8 cellular contexts compared by ENCODE assay signal in the genomic region with DNA sequence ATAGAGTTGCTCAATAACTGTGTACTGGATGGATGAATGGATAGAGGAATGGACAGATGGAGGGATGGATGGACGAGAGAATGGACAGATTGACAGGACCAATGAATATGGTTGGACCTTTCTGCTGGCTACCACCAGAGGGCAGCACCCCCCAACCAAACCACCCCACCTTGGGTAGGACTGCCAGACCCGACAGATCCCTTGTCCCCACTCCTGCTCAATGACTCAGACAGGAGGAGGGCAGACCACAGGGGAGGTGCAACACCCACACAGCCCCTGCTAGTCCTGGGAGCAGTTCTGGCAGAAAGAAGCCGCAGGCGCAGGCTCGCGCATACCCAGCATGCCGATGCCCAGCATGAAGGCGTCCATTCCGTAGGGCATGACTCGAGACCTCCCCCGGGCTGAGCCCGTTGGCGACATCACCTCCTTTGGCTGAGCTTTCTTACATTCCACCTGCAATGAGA. TPM values are rescaled to one million over a fixed set of nuclear protein-coding genes. Genes with fewer than 3 reads are reported as not detected.
A peak's percentile ranks its signal among the peaks of the same experiment; 100 is the strongest.
DNase-seq lines count a peak whose midpoint lies in the region; ATAC-seq and TF ChIP-seq lines count a peak whose summit lies in the region.

No MANE protein-coding gene starts in this region.

- no peak overlapping the region for H3K27ac ChIP-seq in testis

- H3K36me3 ChIP-seq in testis (ENCODE audit: low read depth, missing control alignments), result no peaks in the 10 kb centered on the region

- peak overlapping the region; percentile 26 for H3K4me3 Mint-ChIP-seq in osteocyte (ENCODE audit: unreplicated experiment)

- H3K27me3 ChIP-seq in testis, result no peaks in the 10 kb centered on the region

- no peaks in the 10 kb centered on the region for H3K27me3 Mint-ChIP-seq in osteocyte (ENCODE audit: unreplicated experiment)

- DNase-seq in DMS79 treated with DMSO at 0.1 percent for 48 hours (lab: John Stamatoyannopoulos, UW) (peak; percentile 46), KG1 (lab: John Stamatoyannopoulos, UW) (peak; percentile 9), SIG-M5 (lab: John Stamatoyannopoulos, UW) (peak; percentile 12), foreskin melanocyte (peak; percentile 53), osteocyte (ENCODE audit: extremely low spot score, unreplicated experiment) (peak; percentile 94), testis (peak; percentile 77)
- DNase-seq in activated effector memory CD4-positive, alpha-beta T cell treated with Interleukin-2 at 50 U/mL for 16 hours, result peak; percentile 52

- TF ChIP-seq CTCF in osteocyte (IDR thresholded peaks at IDR 0.05) (peak; percentile 91), testis (IDR thresholded peaks at IDR 0.05) (peak; percentile 82 to 90 (median 84))

- 33 to 46% methylated on average over 13 of the region's 13 CpGs for WGBS in testis, 2 donors

- peaks cover 5% of the 10 kb centered on the region for H3K4me1 ChIP-seq in testis

- H3K36me3 Mint-ChIP-seq in osteocyte (ENCODE audit: unreplicated experiment), result no peaks in the 10 kb centered on the region

- no peaks in the 10 kb centered on the region for H3K9me3 Mint-ChIP-seq in osteocyte (ENCODE audit: unreplicated experiment)

- no peak for ATAC-seq in GM18868 (IDR thresholded peaks at IDR 0.05; ENCODE audit: unreplicated experiment)

- intact Hi-C loops in testis (cut with DNase I; ENCODE audit: low total_unique reads), result no loop called here

- H3K9me3 ChIP-seq in testis, result no peaks in the 10 kb centered on the region

- peaks cover 8% of the 10 kb centered on the region for H3K4me1 Mint-ChIP-seq in osteocyte (ENCODE audit: unreplicated experiment)

- no peak overlapping the region for H3K4me3 ChIP-seq in testis

- no peak for TF ChIP-seq POLR2A in testis (IDR thresholded peaks at IDR 0.05)

- peak overlapping the region; percentile 19 for H3K27ac Mint-ChIP-seq in osteocyte (ENCODE audit: unreplicated experiment)

RNA-seq across cellular contexts. Expression of gene MSI1, which starts 12.4 kb away (rescaled TPM):
- total RNA-seq in osteocyte (1.0 and 1.3 TPM in 2 replicates), testis (10 to 100 TPM in 1 of 2 donors, 1 to 10 TPM in 1; 7.4 to 14.8 TPM)
- 25.1 TPM for polyA plus RNA-seq in testis (ENCODE audit: insufficient read depth, low read depth, low replicate concordance)

RNA-seq across cellular contexts. Expression of gene PLA2G1B, which starts 29.0 kb away (rescaled TPM):
- total RNA-seq in osteocyte, result 0.67 and 1.2 TPM in 2 replicates
- under 1 TPM in 1 of 2 donors, not detected in 1; 0.94 TPM for total RNA-seq in testis
- 3.6 TPM for polyA plus RNA-seq in testis (ENCODE audit: insufficient read depth, low read depth, low replicate concordance)

RNA-seq across cellular contexts. Expression of gene SIRT4, which starts 54.5 kb away (rescaled TPM):
- 0.94 and 0.97 TPM in 2 replicates for total RNA-seq in osteocyte
- total RNA-seq in testis, result 1 to 10 TPM; 3.3 to 5.0 TPM
- polyA plus RNA-seq in testis (ENCODE audit: insufficient read depth, low read depth, low replicate concordance), result 10.0 TPM

Comparison
In these comparisons a context has a peak if more than half of its experiments do, and no peak if none do; other contexts are left out.
1. DNase-seq: peak in every context shown above with its lines; median percentile 94 in osteocyte; 77 in testis; 53 in foreskin melanocyte; 52 in activated effector memory CD4-positive, alpha-beta T cell treated with Interleukin-2 at 50 U/mL for 16 hours; 46 in DMS79 treated with DMSO at 0.1 percent for 48 hours; 12 in SIG-M5; 9 in KG1.